Comparison of ENCODE assay signal across 1 cellular context in the genomic region with DNA sequence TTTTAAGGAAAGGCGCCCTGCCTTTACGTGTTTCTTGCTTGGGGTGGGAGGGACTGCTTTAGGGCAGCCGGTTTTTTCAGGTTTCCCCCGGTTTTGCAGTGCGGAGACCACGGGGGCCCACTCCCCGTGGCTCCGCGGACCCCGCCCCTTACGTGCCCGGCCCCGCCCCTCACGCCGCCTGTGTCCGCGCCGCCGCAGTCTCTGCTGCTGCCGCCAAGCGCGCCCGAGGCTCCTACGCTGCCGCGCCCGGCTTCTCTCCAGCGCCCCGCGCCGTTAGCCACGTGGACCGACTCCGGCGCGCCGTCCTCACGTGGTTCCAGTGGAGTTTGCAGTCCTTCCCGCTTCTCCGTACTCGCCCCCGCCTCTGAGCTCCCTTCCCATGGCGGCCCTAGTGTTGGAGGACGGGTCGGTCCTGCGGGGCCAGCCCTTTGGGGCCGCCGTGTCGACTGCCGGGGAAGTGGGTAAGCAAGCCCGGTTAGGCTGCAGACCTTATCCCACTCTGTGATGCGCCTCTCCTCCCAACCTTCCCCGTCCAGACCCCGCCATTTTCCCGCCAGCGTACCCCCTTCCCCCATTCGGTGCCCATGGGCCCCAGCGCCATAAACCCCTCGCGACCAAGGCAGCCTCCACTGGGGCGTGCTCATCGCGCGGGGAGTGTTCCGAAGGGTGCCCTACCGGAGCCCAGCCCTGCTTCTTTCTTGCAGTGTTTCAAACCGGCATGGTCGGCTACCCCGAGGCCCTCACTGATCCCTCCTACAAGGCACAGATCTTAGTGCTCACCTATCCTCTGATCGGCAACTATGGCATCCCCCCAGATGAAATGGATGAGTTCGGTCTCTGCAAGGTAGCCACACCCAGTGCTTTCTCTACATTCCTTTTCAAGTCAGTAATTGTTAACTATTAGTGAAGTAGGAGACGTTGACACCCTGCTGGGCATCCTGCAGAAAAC.
A peak's percentile ranks its signal among the peaks of the same experiment; 100 is the strongest.
TF ChIP-seq lines count a peak whose summit lies in the region.

Gene CAD (plus strand): TSS at position 197 of the 949 bp plus-strand sequence. CDS start 183 bp downstream, at position 380.

TF ChIP-seq in K562, 482 proteins besides CTCF, POLR2A, EP300 and RAD21 (continued from another document and continues in another):
- peak; percentile 82; the same call in 1 of the 2 replicates for TF ChIP-seq POLR2AphosphoS2 (IDR thresholded peaks at IDR 0.05; ENCODE audit: low read length)
- TF ChIP-seq U2AF2 (optimal IDR thresholded peaks at IDR 0.05; ENCODE audit: low read depth, low read length): no peak
- no peak for TF ChIP-seq ZNF354B (CRISPR knock-in tag; IDR thresholded peaks at IDR 0.05)
- TF ChIP-seq LEF1 (IDR thresholded peaks at IDR 0.05): no peak
- no peak for TF ChIP-seq RBM17 (IDR thresholded peaks at IDR 0.05; ENCODE audit: borderline replicate concordance, low read depth, low read length)
- TF ChIP-seq FIP1L1 (IDR thresholded peaks at IDR 0.05; ENCODE audit: low read depth, low read length, poor library complexity, severe bottlenecking): peak; percentile 76
- no peak for TF ChIP-seq ZNF277 (CRISPR knock-in tag; IDR thresholded peaks at IDR 0.05; ENCODE audit: borderline replicate concordance)
- TF ChIP-seq ZC3H4 (CRISPR knock-in tag; IDR thresholded peaks at IDR 0.05; ENCODE audit: borderline replicate concordance): no peak
- TF ChIP-seq SMAD4 (CRISPR knock-in tag; conservative IDR thresholded peaks at IDR 0.05): no peak
- no peak for TF ChIP-seq ESRRB (CRISPR knock-in tag; IDR thresholded peaks at IDR 0.05; ENCODE audit: borderline replicate concordance)
- peak; percentile 83 for TF ChIP-seq TFAP4 (CRISPR knock-in tag; IDR thresholded peaks at IDR 0.05; ENCODE audit: borderline replicate concordance)
- no peak for TF ChIP-seq NELFE (IDR thresholded peaks at IDR 0.05; ENCODE audit: insufficient read depth, insufficient read length)
- TF ChIP-seq TSHZ1 (CRISPR knock-in tag; IDR thresholded peaks at IDR 0.05): no peak
- peak; percentile 83; the same call in 1 of the 2 replicates for TF ChIP-seq E4F1 (CRISPR knock-in tag; IDR thresholded peaks at IDR 0.05; ENCODE audit: borderline replicate concordance)
- TF ChIP-seq RBBP5 (IDR thresholded peaks at IDR 0.05; ENCODE audit: borderline replicate concordance, insufficient read depth, low read length, poor library complexity, severe bottlenecking): peak; percentile 66
- TF ChIP-seq ZNF668 (CRISPR knock-in tag; IDR thresholded peaks at IDR 0.05): no peak
- no peak for TF ChIP-seq NCOR1 (IDR thresholded peaks at IDR 0.05)
- TF ChIP-seq KDM4B (IDR thresholded peaks at IDR 0.05; ENCODE audit: borderline replicate concordance in 2 of 2, low read depth in 1 of 2): no peak
- no peak for TF ChIP-seq ZNF165 (CRISPR knock-in tag; IDR thresholded peaks at IDR 0.05; ENCODE audit: borderline replicate concordance)
- TF ChIP-seq HIVEP1 (CRISPR knock-in tag; IDR thresholded peaks at IDR 0.05): no peak
- TF ChIP-seq ZNF12 (CRISPR knock-in tag; IDR thresholded peaks at IDR 0.05): no peak
- TF ChIP-seq, protein P1, sequence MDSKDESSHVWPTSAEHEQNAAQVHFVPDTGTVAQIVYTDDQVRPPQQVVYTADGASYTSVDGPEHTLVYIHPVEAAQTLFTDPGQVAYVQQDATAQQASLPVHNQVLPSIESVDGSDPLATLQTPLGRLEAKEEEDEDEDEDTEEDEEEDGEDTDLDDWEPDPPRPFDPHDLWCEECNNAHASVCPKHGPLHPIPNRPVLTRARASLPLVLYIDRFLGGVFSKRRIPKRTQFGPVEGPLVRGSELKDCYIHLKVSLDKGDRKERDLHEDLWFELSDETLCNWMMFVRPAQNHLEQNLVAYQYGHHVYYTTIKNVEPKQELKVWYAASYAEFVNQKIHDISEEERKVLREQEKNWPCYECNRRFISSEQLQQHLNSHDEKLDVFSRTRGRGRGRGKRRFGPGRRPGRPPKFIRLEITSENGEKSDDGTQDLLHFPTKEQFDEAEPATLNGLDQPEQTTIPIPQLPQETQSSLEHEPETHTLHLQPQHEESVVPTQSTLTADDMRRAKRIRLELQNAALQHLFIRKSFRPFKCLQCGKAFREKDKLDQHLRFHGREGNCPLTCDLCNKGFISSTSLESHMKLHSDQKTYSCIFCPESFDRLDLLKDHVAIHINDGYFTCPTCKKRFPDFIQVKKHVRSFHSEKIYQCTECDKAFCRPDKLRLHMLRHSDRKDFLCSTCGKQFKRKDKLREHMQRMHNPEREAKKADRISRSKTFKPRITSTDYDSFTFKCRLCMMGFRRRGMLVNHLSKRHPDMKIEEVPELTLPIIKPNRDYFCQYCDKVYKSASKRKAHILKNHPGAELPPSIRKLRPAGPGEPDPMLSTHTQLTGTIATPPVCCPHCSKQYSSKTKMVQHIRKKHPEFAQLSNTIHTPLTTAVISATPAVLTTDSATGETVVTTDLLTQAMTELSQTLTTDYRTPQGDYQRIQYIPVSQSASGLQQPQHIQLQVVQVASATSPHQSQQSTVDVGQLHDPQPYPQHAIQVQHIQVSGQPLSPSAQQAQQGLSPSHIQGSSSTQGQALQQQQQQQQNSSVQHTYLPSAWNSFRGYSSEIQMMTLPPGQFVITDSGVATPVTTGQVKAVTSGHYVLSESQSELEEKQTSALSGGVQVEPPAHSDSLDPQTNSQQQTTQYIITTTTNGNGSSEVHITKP (IDR thresholded peaks at IDR 0.05; ENCODE audit: partially characterized antibody): peak; percentile 82
- peak; percentile 50 for TF ChIP-seq PML (IDR thresholded peaks at IDR 0.05; ENCODE audit: low read length)
- TF ChIP-seq MYC (IDR thresholded peaks at IDR 0.05; ENCODE audit: low read depth, low read length): peak; percentile 99
- TF ChIP-seq MYC (CRISPR knock-in tag; IDR thresholded peaks at IDR 0.05; ENCODE audit: borderline replicate concordance, low read depth): peak; percentile 95
- no peak for TF ChIP-seq RREB1 (CRISPR knock-in tag; IDR thresholded peaks at IDR 0.05)
- TF ChIP-seq NR3C1 (CRISPR knock-in tag; IDR thresholded peaks at IDR 0.05): peak; percentile 71; the same call in 1 of the 2 replicates
- peak; percentile 80 for TF ChIP-seq HMGN3 (IDR thresholded peaks at IDR 0.05; ENCODE audit: borderline replicate concordance, extremely low read depth, insufficient read length, low read depth, low read length)
- no peak for TF ChIP-seq PCBP2 (IDR thresholded peaks at IDR 0.05; ENCODE audit: low read depth, low read length, poor library complexity, severe bottlenecking)
- peak; percentile 81 for TF ChIP-seq TOE1 (IDR thresholded peaks at IDR 0.05; ENCODE audit: borderline replicate concordance)
- peak; percentile 93; the same call in 1 of the 2 replicates for TF ChIP-seq TOE1 (CRISPR knock-in tag; IDR thresholded peaks at IDR 0.05; ENCODE audit: borderline replicate concordance, low read depth)
- TF ChIP-seq ATF6 (CRISPR knock-in tag; IDR thresholded peaks at IDR 0.05): peak; percentile 76
- 0 out of 2 replicates have a peak, but pooled peaks have one; percentile 71 for TF ChIP-seq ZNF232 (CRISPR knock-in tag; IDR thresholded peaks at IDR 0.05)
